In genomic region chr6:134079406-134079921, GRCh38 we compare ENCODE assay signal across 1 cellular context.
TF ChIP-seq lines count a peak whose summit lies in the region.

No MANE protein-coding gene starts in this region.

TF ChIP-seq in K562, 482 proteins besides CTCF, POLR2A, EP300 and RAD21 (continued from another document):
- TF ChIP-seq PRDM10 (IDR thresholded peaks at IDR 0.05; ENCODE audit: partially characterized antibody) (no peak), MCM2 (IDR thresholded peaks at IDR 0.05; ENCODE audit: low read depth) (no peak), TAF7 (tag; IDR thresholded peaks at IDR 0.05) (no peak), ZNF76 (CRISPR knock-in tag; IDR thresholded peaks at IDR 0.05; ENCODE audit: borderline replicate concordance) (no peak), CBX5 (IDR thresholded peaks at IDR 0.05; ENCODE audit: borderline replicate concordance, low read depth) (no peak), FOS (IDR thresholded peaks at IDR 0.05; ENCODE audit: extremely low read depth, insufficient read length) (no peak), ZSCAN29 (IDR thresholded peaks at IDR 0.05) (no peak), CBX1 (IDR thresholded peaks at IDR 0.05; ENCODE audit: low read depth) (no peak), CHD4 (IDR thresholded peaks at IDR 0.05; ENCODE audit: insufficient read depth, insufficient replicate concordance, low read depth, low read length, poor library complexity, severe bottlenecking) (no peak), IRF9 (tag; IDR thresholded peaks at IDR 0.05) (no peak), BRF1 (IDR thresholded peaks at IDR 0.05; ENCODE audit: borderline replicate concordance, extremely low read depth, insufficient read length) (no peak)
